Comparison of ENCODE assay signal across 8 cellular contexts in genomic region chr3:101779047-101779807, GRCh38. TPM values are rescaled to one million over a fixed set of nuclear protein-coding genes. Genes with fewer than 3 reads are reported as not detected.
DNase-seq lines count a peak whose midpoint lies in the region; ATAC-seq and TF ChIP-seq lines count a peak whose summit lies in the region.

Gene NXPE3, plus strand, starts transcription at chr3:101779211. Its CDS starts 6,386 bp downstream, at chr3:101785597.

- H3F3A ChIP-seq in SU-DHL-6 (ENCODE audit: insufficient read depth): peaks cover 18% of the 10 kb centered on the region

- H3K27me3 Mint-ChIP-seq in activated naive CD8-positive, alpha-beta T cell treated with anti-CD3 and anti-CD28 coated beads, Interleukin-2, amount 10 ng/mL, durations not matched to agents 7 days and 5 days: no peaks in the 10 kb centered on the region

- peak; percentile 97 for ATAC-seq in HG02642 (IDR thresholded peaks at IDR 0.05; ENCODE audit: poor library complexity, unreplicated experiment)
- ATAC-seq in activated naive CD8-positive, alpha-beta T cell treated with anti-CD3 and anti-CD28 coated beads, Interleukin-2, amount 10 ng/mL, durations not matched to agents 7 days and 5 days (ENCODE audit: low read depth): peak; percentile 92

- H3K36me3 Mint-ChIP-seq in activated naive CD8-positive, alpha-beta T cell treated with anti-CD3 and anti-CD28 coated beads, Interleukin-2, amount 10 ng/mL, durations not matched to agents 7 days and 5 days: peaks cover 12% of the 10 kb centered on the region

- H3K4me3 Mint-ChIP-seq in activated naive CD8-positive, alpha-beta T cell treated with anti-CD3 and anti-CD28 coated beads, Interleukin-2, amount 10 ng/mL, durations not matched to agents 7 days and 5 days: peak within 1 kb of the TSS; percentile 98

- peak within 1 kb of the TSS; percentile 29 for H4K91ac ChIP-seq in trophoblast cell (ENCODE audit: low read depth, low read length)

- TF ChIP-seq CTCF in GM12864 (IDR thresholded peaks at IDR 0.05; ENCODE audit: low read depth, low read length, missing control alignments): no peak
- no peak for TF ChIP-seq CTCF in SU-DHL-6 (IDR thresholded peaks at IDR 0.05; ENCODE audit: insufficient read depth, low read length, poor library complexity, severe bottlenecking)
- TF ChIP-seq CTCF in cardiac muscle cell (IDR thresholded peaks at IDR 0.05; ENCODE audit: low read depth, low read length): no peak
- TF ChIP-seq CTCF in tibial nerve (IDR thresholded peaks at IDR 0.05): peak in 1 of 5 experiments; percentile 37

- H3K4me3 ChIP-seq in GM12864 (ENCODE audit: low read depth, low read length): peak within 1 kb of the TSS; percentile 75
- peak within 1 kb of the TSS; percentile 77 for H3K4me3 ChIP-seq in SU-DHL-6 (ENCODE audit: insufficient read depth, low read length, poor library complexity, severe bottlenecking)
- H3K4me3 ChIP-seq in cardiac muscle cell: peak within 1 kb of the TSS; percentile 57
- H3K4me3 ChIP-seq in trophoblast cell (ENCODE audit: low read depth, low read length): peak within 1 kb of the TSS; percentile 71
- H3K4me3 ChIP-seq in tibial nerve: peak within 1 kb of the TSS; percentile 89 to 98 (median 94)

- H3K9me3 ChIP-seq in SU-DHL-6 (ENCODE audit: insufficient read depth, low read length) (no peaks in the 10 kb centered on the region), cardiac muscle cell (ENCODE audit: low read depth) (no peaks in the 10 kb centered on the region), trophoblast cell (ENCODE audit: insufficient read depth, low read depth, low read length) (no peaks in the 10 kb centered on the region), tibial nerve (no peaks in the 10 kb centered on the region)

- peak within 1 kb of the TSS; percentile 77 for H2AFZ ChIP-seq in SU-DHL-6 (ENCODE audit: low read depth, low read length, severe bottlenecking)
- peak within 1 kb of the TSS; percentile 92 for H2AFZ ChIP-seq in trophoblast cell (ENCODE audit: insufficient read depth, low read length, poor library complexity)

- TF ChIP-seq EP300 in tibial nerve (IDR thresholded peaks at IDR 0.05): peak; percentile 31 to 89

- peaks cover 3% of the 10 kb centered on the region for H3K79me1 ChIP-seq in trophoblast cell (ENCODE audit: low read length)

- no peaks in the 10 kb centered on the region for H3K9me2 ChIP-seq in SU-DHL-6 (replicated peaks; ENCODE audit: insufficient read depth, low read length)

- no peak within 1 kb of the TSS for H3K4ac ChIP-seq in trophoblast cell (ENCODE audit: low read depth, low read length)

- POLR2A ChIA-PET in activated naive CD8-positive, alpha-beta T cell treated with anti-CD3 and anti-CD28 coated beads, Interleukin-2, amount 10 ng/mL, durations not matched to agents 7 days and 5 days (lab: Charles Lee): interaction anchor here (0.6 to 2.4 kb wide), 12 partner anchors 10 to 389 kb away, joined by 3 to 26 read pairs (median 4); partner anchors contain the start of genes CEP97, NFKBIZ, RPL24 and ZBTB11

- peak within 1 kb of the TSS; percentile 70 for H4K12ac ChIP-seq in trophoblast cell (ENCODE audit: low read depth, low read length)

- no peak within 1 kb of the TSS for H3K23ac ChIP-seq in trophoblast cell (ENCODE audit: low read length)

- no peaks in the 10 kb centered on the region for H3K27me3 ChIP-seq in SU-DHL-6 (ENCODE audit: low read length)
- no peaks in the 10 kb centered on the region for H3K27me3 ChIP-seq in cardiac muscle cell
- H3K27me3 ChIP-seq in trophoblast cell (ENCODE audit: insufficient read depth, low read length): no peaks in the 10 kb centered on the region
- H3K27me3 ChIP-seq in tibial nerve: no peaks in the 10 kb centered on the region

- peak within 1 kb of the TSS; percentile 55 for H3K18ac ChIP-seq in trophoblast cell (ENCODE audit: low read length)

- H3K4me2 ChIP-seq in SU-DHL-6 (ENCODE audit: low read depth, low read length, poor library complexity, severe bottlenecking) (peak within 1 kb of the TSS; percentile 94), trophoblast cell (ENCODE audit: low read length) (peak within 1 kb of the TSS; percentile 88)

- TF ChIP-seq POLR2A in tibial nerve (IDR thresholded peaks at IDR 0.05): peak; percentile 42 to 70

- H3K27ac Mint-ChIP-seq in activated naive CD8-positive, alpha-beta T cell treated with anti-CD3 and anti-CD28 coated beads, Interleukin-2, amount 10 ng/mL, durations not matched to agents 7 days and 5 days: peak within 1 kb of the TSS; percentile 96

- peak within 1 kb of the TSS; percentile 86 for H4K8ac ChIP-seq in trophoblast cell (ENCODE audit: low read depth, low read length)

- H3K9ac ChIP-seq in SU-DHL-6 (ENCODE audit: low read length) (peak within 1 kb of the TSS; percentile 74), trophoblast cell (ENCODE audit: low read length) (peak within 1 kb of the TSS; percentile 6)

- H2BK120ac ChIP-seq in trophoblast cell (ENCODE audit: insufficient read depth, low read length, poor library complexity): peak within 1 kb of the TSS; percentile 50

- peak within 1 kb of the TSS; percentile 42 for H2BK12ac ChIP-seq in trophoblast cell (ENCODE audit: low read length)

- H3K4me1 Mint-ChIP-seq in activated naive CD8-positive, alpha-beta T cell treated with anti-CD3 and anti-CD28 coated beads, Interleukin-2, amount 10 ng/mL, durations not matched to agents 7 days and 5 days: peaks cover 36% of the 10 kb centered on the region

- H4K20me1 ChIP-seq in SU-DHL-6 (ENCODE audit: low read depth, low read length): no peaks in the 10 kb centered on the region

- H3K27ac ChIP-seq in SU-DHL-6 (ENCODE audit: low read depth, low read length): peak within 1 kb of the TSS; percentile 72
- no peak within 1 kb of the TSS for H3K27ac ChIP-seq in cardiac muscle cell
- H3K27ac ChIP-seq in trophoblast cell (ENCODE audit: low read depth, low read length): no peak within 1 kb of the TSS
- H3K27ac ChIP-seq in tibial nerve: peak within 1 kb of the TSS; percentile 87 to 94 (median 93)

- H3K36me3 ChIP-seq in SU-DHL-6 (ENCODE audit: low read length) (peaks cover 10% of the 10 kb centered on the region; the same call in 1 of the 2 replicates), cardiac muscle cell (no peaks in the 10 kb centered on the region), trophoblast cell (ENCODE audit: control insufficient read depth in 1 of 2, insufficient read depth in 2 of 2, low read length in 2 of 2) (peaks cover 2 to 4% of the 10 kb centered on the region in 2 experiments), tibial nerve (peaks cover 0 to 17% (median 0%) of the 10 kb centered on the region in 3 donors)

- WGBS in trophoblast cell (ENCODE audit: extremely low coverage, insufficient coverage, insufficient read length): no CpG with 5 or more reads among the region's 78 CpGs
- WGBS in tibial nerve, 2 donors: 0% methylated on average over 26 to 61 of the region's 78 CpGs

- H2BK5ac ChIP-seq in trophoblast cell (ENCODE audit: low read depth, low read length, poor library complexity): no peak within 1 kb of the TSS

- H3K79me2 ChIP-seq in SU-DHL-6 (ENCODE audit: insufficient read depth, low read length) (peaks cover 26% of the 10 kb centered on the region), trophoblast cell (ENCODE audit: control insufficient read depth, insufficient read depth, low read length, poor library complexity) (peaks cover 2% of the 10 kb centered on the region)

- DNase-seq in GM12864 (ENCODE audit: low read depth) (peak; percentile 52), NCI-H1105 (lab: John Stamatoyannopoulos, UW) (peak; percentile 87), cardiac muscle cell (ENCODE audit: low read depth in 1 of 2, low spot score in 1 of 2) (peak; percentile 82 to 87), trophoblast cell (peak; percentile 65 to 83), tibial nerve (ENCODE audit: low spot score in 2 of 2) (peak; percentile 89 to 91)
- DNase-seq in activated naive CD8-positive, alpha-beta T cell treated with anti-CD3 and anti-CD28 coated beads, Interleukin-2, amount 10 ng/mL, durations not matched to agents 7 days and 5 days: peak; percentile 96

- H3K4me1 ChIP-seq in cardiac muscle cell (ENCODE audit: low read depth) (peaks cover 4% of the 10 kb centered on the region), trophoblast cell (ENCODE audit: control insufficient read depth in 1 of 2, insufficient read depth in 2 of 2, low read length in 2 of 2) (peaks cover 3 to 7% of the 10 kb centered on the region in 2 experiments), tibial nerve (peaks cover 0 to 34% (median 17%) of the 10 kb centered on the region in 4 donors)

- no peak within 1 kb of the TSS for H2AK5ac ChIP-seq in trophoblast cell (ENCODE audit: low read length)

- H3K9me3 Mint-ChIP-seq in activated naive CD8-positive, alpha-beta T cell treated with anti-CD3 and anti-CD28 coated beads, Interleukin-2, amount 10 ng/mL, durations not matched to agents 7 days and 5 days: no peaks in the 10 kb centered on the region

- peak within 1 kb of the TSS; percentile 49 for H3K14ac ChIP-seq in trophoblast cell (ENCODE audit: low read length)

RNA-seq across cellular contexts. Expression of gene NXPE3, which starts in this region (rescaled TPM):
- 10 to 100 TPM; 29.8 to 30.7 TPM for total RNA-seq in activated naive CD8-positive, alpha-beta T cell treated with anti-CD3 and anti-CD28 coated beads, Interleukin-2, amount 10 ng/mL, durations not matched to agents 7 days and 5 days
- total RNA-seq in cardiac muscle cell (4.9 and 7.7 TPM in 2 replicates), tibial nerve (10 to 100 TPM; 14.4 to 23.4 (median 18.0) TPM)
- 6.7 and 7.3 TPM in 2 replicates for polyA plus RNA-seq in cardiac muscle cell
- polyA plus RNA-seq in trophoblast cell (2013): 4.8 and 5.1 TPM in 2 replicates

Comparison
In these comparisons a context has a peak if more than half of its experiments do, and no peak if none do; other contexts are left out.
1. H3K27ac ChIP-seq: peak in SU-DHL-6 (single experiment) and tibial nerve (4 of 4); none in cardiac muscle cell (single experiment) and trophoblast cell (single experiment).
2. Peak in every context shown above with its lines, with median percentiles within 50 percentile points of each other: DNase-seq and H3K4me3 ChIP-seq.